ENCODE assay signal across 1 cellular context in the genomic region with DNA sequence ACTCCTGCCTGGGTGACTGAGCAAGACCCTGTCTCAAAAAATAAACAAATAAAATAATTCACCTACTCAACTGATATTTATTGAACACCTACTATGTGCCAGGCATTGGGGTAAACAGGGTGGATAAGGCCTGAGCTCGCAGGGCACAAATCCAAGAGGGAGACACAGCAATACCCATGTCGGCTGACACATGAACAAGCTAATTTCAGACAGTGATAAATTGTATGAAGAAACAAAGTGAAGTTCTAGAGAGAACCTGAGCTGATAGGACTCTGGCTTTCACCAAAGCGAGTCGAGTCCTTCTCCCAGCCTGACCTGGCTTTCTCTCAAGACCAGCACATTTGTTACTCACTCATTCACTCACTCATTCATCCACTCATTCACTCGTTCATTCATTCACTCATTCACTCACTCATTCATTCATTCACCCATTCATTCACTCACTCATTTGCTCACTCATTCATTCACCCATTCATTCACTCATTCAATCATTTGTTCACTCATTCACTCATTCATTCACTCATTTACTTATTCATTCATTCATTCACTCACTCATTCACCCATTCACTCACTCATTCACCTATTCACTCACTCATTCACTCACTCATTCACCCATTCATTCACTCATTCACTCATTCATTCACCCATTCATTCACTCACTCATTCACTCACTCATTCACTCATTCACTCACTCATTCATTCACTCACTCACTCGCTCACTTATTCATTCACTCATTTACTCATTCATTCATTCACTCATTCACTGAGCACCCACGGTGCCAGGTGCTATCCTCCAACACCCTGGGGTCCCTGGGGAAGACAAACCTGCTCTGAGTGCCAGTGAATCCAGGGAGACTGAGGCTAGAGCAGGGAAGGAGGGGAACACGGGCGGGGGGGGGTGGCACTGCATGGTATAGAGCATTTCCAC.
TF ChIP-seq lines count a peak whose summit lies in the region.

No MANE protein-coding gene starts in this region.

TF ChIP-seq in H1, 55 proteins besides CTCF, POLR2A, EP300 and RAD21:
- TF ChIP-seq YY1 (IDR thresholded peaks at IDR 0.05; ENCODE audit: low read depth, low read length) (no peak), HDAC2 (IDR thresholded peaks at IDR 0.05; ENCODE audit: borderline replicate concordance in 1 of 2, low read depth in 2 of 2, low read length in 2 of 2) (no peak), SIX5 (IDR thresholded peaks at IDR 0.05; ENCODE audit: low read depth, low read length) (no peak), CTBP2 (IDR thresholded peaks at IDR 0.05; ENCODE audit: borderline replicate concordance, insufficient read depth, insufficient read length, low read length) (no peak), BRCA1 (IDR thresholded peaks at IDR 0.05; ENCODE audit: low read depth, low read length) (peak; percentile 31; the same call in 1 of the 2 replicates)
